Comparison of ENCODE assay signal across 20 cellular contexts in the genomic region with DNA sequence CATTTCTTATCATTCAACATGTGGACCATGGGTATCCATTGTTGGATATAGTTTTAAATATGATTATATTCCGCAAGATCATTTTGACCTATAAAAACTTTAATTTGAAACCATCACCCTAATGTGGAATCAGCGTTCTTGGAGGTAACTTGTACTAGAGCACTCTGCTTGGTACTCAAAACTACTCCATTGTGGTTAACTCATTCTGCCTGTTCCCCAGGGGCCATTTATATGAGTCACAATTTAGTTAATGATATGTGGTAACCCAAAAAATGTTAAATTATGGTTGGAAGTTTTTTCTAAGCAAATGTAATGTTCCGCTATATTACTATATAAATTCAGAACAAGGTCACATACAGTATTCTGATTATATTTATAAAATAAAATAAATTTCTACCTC.
A peak's percentile ranks its signal among the peaks of the same experiment; 100 is the strongest.
DNase-seq lines count a peak whose midpoint lies in the region; ATAC-seq, FAIRE-seq and TF ChIP-seq lines count a peak whose summit lies in the region.
"Had no signal": no experiment of that assay in that cellular context is flagged by ENCODE, and none has a peak within 500 bp of the region (broad histone marks: within the 10 kb centered on the region; RNA-seq: fewer than 3 reads in every experiment).

No MANE protein-coding gene starts in this region.

- FAIRE-seq in RCC 7860 (lab: Jason Lieb, UNC) (peak; percentile 82), small intestine (lab: Jason Lieb, UNC) (peak; percentile 23)
- FAIRE-seq: GM12891, GM18507, K562 had no signal

- TF ChIP-seq CTCF in fibroblast of mammary gland (conservative IDR thresholded peaks at IDR 0.05; ENCODE audit: control insufficient read depth, insufficient read depth, low read depth, low read length): no peak

- ATAC-seq in GM19463 (IDR thresholded peaks at IDR 0.05; ENCODE audit: unreplicated experiment) (no peak), left ventricle myocardium superior (no peak)
- ATAC-seq: K562, SK-N-SH treated with all-trans-retinoic acid at 6 μM for 48 hours had no signal

- H3K27me3 ChIP-seq in small intestine (ENCODE audit: control insufficient read depth in 2 of 2, insufficient read depth in 2 of 2, low read length in 2 of 2): no peaks in the 10 kb centered on the region
- H3K27me3 ChIP-seq: BLaER1 treated with 17β-estradiol and CSF1 and Interleukin-3, amounts not matched to agents 10 nM and 100 nM; Peyer's patch had no signal

- H3K9me3 ChIP-seq in small intestine (ENCODE audit: control insufficient read depth, low read depth): no peaks in the 10 kb centered on the region
- H3K9me3 ChIP-seq: Peyer's patch had no signal

- DNase-seq in NCI-H2107 treated with DMSO at 0.1 percent for 48 hours (lab: John Stamatoyannopoulos, UW; ENCODE audit: unreplicated experiment) (peak; percentile 20), NCI-H2107 (lab: John Stamatoyannopoulos, UW) (no peak), RCC 7860 (ENCODE audit: low spot score) (no peak), fibroblast of mammary gland (ENCODE audit: low read depth) (peak; percentile 29), small intestine (no peak), left ventricle myocardium superior (no peak), DMS79 (lab: John Stamatoyannopoulos, UW) (no peak)
- DNase-seq: 8988T; CD8-positive, alpha-beta memory T cell; GF-D8; NCI-H1048; NCI-H510A; Peyer's patch; SHP77 had no signal

- 65 to 83% (median 79%) methylated on average over 3 of the region's 3 CpGs for WGBS in small intestine, 3 donors

- H3K36me3 ChIP-seq in small intestine (ENCODE audit: control insufficient read depth in 2 of 2, insufficient read depth in 2 of 2, low read length in 2 of 2): no peaks in the 10 kb centered on the region
- H3K36me3 ChIP-seq: BLaER1 treated with 17β-estradiol and CSF1 and Interleukin-3, amounts not matched to agents 10 nM and 100 nM; Peyer's patch had no signal

- intact Hi-C loops in left ventricle myocardium superior (cut with micrococcal nuclease): no loop called here

- no peaks in the 10 kb centered on the region for H3K4me1 ChIP-seq in small intestine (ENCODE audit: control insufficient read depth in 2 of 2, insufficient read depth in 1 of 2, low read depth in 1 of 2, low read length in 1 of 2)
- H3K4me1 ChIP-seq: Peyer's patch had no signal

- no peak overlapping the region for H3K4me3 ChIP-seq in fibroblast of mammary gland (ENCODE audit: control insufficient read depth, low read depth, low read length)
- H3K4me3 ChIP-seq in small intestine (ENCODE audit: low read depth in 1 of 2, low read length in 2 of 2): no peak overlapping the region
- H3K4me3 ChIP-seq: BLaER1 treated with 17β-estradiol and CSF1 and Interleukin-3, amounts not matched to agents 10 nM and 100 nM; K562; Peyer's patch had no signal

- H3K27ac ChIP-seq in small intestine (ENCODE audit: low read depth in 1 of 2, low read length in 1 of 2): no peak overlapping the region
- H3K27ac ChIP-seq: BLaER1 treated with 17β-estradiol and CSF1 and Interleukin-3, amounts not matched to agents 10 nM and 100 nM; Peyer's patch had no signal

Comparison
In these comparisons a context has a peak if more than half of its experiments do, and no peak if none do; other contexts are left out.
1. DNase-seq: peak in NCI-H2107 treated with DMSO at 0.1 percent for 48 hours (single experiment) and fibroblast of mammary gland (single experiment); none in NCI-H2107 (single experiment), RCC 7860 (single experiment), small intestine (single experiment), left ventricle myocardium superior (single experiment) and DMS79 (single experiment).